Comparison of ENCODE assay signal across 1 cellular context in genomic region chr20:25584905-25585704, GRCh38.
TF ChIP-seq lines count a peak whose summit lies in the region.

NINL (minus strand) TSS chr20:25585531; CDS start chr20:25526587, 58,944 bp downstream.

TF ChIP-seq in HEK293, 187 proteins besides CTCF, POLR2A, EP300 and RAD21 (continued from another document):
- TF ChIP-seq ZSCAN18 (tag by site-specific recombination; IDR thresholded peaks at IDR 0.05), result no peak
- TF ChIP-seq ZNF184 (tag by site-specific recombination; IDR thresholded peaks at IDR 0.05), result no peak
- TF ChIP-seq ZBTB8A (tag by site-specific recombination; IDR thresholded peaks at IDR 0.05), result peak; percentile 99
- TF ChIP-seq ZNF23 (tag by site-specific recombination; IDR thresholded peaks at IDR 0.05; ENCODE audit: borderline replicate concordance), result no peak
- TF ChIP-seq GLIS1 (tag by site-specific recombination; IDR thresholded peaks at IDR 0.05), result peak; percentile 94
